ENCODE assay signal across 22 cellular contexts in genomic region chr19:11457831-11458230, GRCh38. TPM values are rescaled to one million over a fixed set of nuclear protein-coding genes. Genes with fewer than 3 reads are reported as not detected.
"Had no signal": no experiment of that assay in that cellular context is flagged by ENCODE, and none has a peak within 500 bp of the region (broad histone marks: within the 10 kb centered on the region; RNA-seq: fewer than 3 reads in every experiment).

No MANE protein-coding gene starts in this region.

- H3K4me1 Mint-ChIP-seq: nephron had no signal

- H3K36me3 Mint-ChIP-seq: naive B cell, type B pancreatic cell had no signal

- H3K27ac Mint-ChIP-seq: effector memory CD8-positive, alpha-beta T cell; naive B cell; nephron; type B pancreatic cell had no signal

- DNase-seq: effector memory CD8-positive, alpha-beta T cell; esophagus squamous epithelium; foreskin fibroblast; kidney; left colon; left ventricle myocardium superior; mesendoderm; naive B cell; psoas muscle; retina; right lobe of liver; stimulated activated CD4-positive, alpha-beta T cell treated with anti-CD3 and anti-CD28 coated beads, Interleukin-2, amount 100 ng/mL, for 24 hours; stimulated activated CD4-positive, alpha-beta T cell treated with anti-CD3 and anti-CD28 coated beads, Interleukin-4, amount 100 ng/mL, for 4 hours; stimulated activated naive CD4-positive, alpha-beta T cell; stomach had no signal

- H3K4me3 Mint-ChIP-seq: effector memory CD8-positive, alpha-beta T cell; naive B cell; nephron; type B pancreatic cell had no signal

- H3K27me3 ChIP-seq: right lobe of liver, thyroid gland had no signal

- H3K9me3 Mint-ChIP-seq: effector memory CD8-positive, alpha-beta T cell; nephron; type B pancreatic cell had no signal

- H3K27ac ChIP-seq: esophagus squamous epithelium, gastroesophageal sphincter, psoas muscle, right lobe of liver, stomach, thyroid gland had no signal

RNA-seq across cellular contexts. Expression of gene ODAD3, which starts 22.9 kb away (rescaled TPM):
- total RNA-seq: skeletal muscle tissue, stomach had no signal

RNA-seq across cellular contexts. Expression of gene ELAVL3, which starts 23.0 kb away (rescaled TPM):
- total RNA-seq: epithelial cell of proximal tubule, esophagus squamous epithelium, omental fat pad, psoas muscle, right lobe of liver, skeletal muscle tissue, thyroid gland had no signal

RNA-seq across cellular contexts. Expression of gene RGL3, which starts 38.7 kb away (rescaled TPM):
- total RNA-seq: skeletal muscle tissue had no signal
